Comparison of ENCODE assay signal across 18 cellular contexts in the genomic region with DNA sequence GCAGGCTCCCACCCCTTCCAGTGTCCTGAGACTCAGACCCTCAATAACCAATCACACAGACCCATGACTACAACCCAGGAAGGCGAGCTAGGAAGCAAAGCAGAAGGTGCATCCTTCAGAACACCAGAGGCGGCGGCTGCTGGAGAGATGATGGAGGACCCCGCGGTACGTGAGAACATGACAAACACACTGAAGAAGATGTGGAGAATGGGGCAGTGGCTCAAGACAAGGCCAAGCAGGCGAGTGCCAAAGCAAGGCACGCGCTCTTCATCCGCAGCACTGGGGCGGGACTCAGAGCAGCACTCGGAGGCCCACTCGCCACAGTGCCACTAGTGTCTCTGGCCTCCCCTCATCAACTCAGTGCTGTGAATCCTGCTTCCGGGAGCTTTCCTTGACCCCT. TPM values are rescaled to one million over a fixed set of nuclear protein-coding genes. Genes with fewer than 3 reads are reported as not detected.
DNase-seq lines count a peak whose midpoint lies in the region; ATAC-seq and TF ChIP-seq lines count a peak whose summit lies in the region.
"Had no signal": no experiment of that assay in that cellular context is flagged by ENCODE, and none has a peak within 500 bp of the region (broad histone marks: within the 10 kb centered on the region; RNA-seq: fewer than 3 reads in every experiment).

No MANE protein-coding gene starts in this region.

- no peak overlapping the region for H3K4me3 ChIP-seq in neuronal stem cell (ENCODE audit: low read length in 2 of 2)

- H3K9me3 ChIP-seq in neuronal stem cell (replicated peaks in 1 of 2; ENCODE audit: control insufficient read depth in 2 of 2, insufficient read depth in 1 of 2, low read depth in 1 of 2, low read length in 2 of 2): no peaks in the 10 kb centered on the region

- no peak overlapping the region for H3K4me3 Mint-ChIP-seq in activated naive CD4-positive, alpha-beta T cell treated with anti-CD3 and anti-CD28 coated beads, Interleukin-2, amount 50 U/mL, for 24 hours
- no peak overlapping the region for H3K4me3 Mint-ChIP-seq in effector memory CD8-positive, alpha-beta T cell

- H3K23ac ChIP-seq in neuronal stem cell (ENCODE audit: low read depth, low read length, poor library complexity): peak overlapping the region; percentile 43

- H3K4me1 Mint-ChIP-seq in activated naive CD4-positive, alpha-beta T cell treated with anti-CD3 and anti-CD28 coated beads, Interleukin-2, amount 50 U/mL, for 24 hours: peaks cover 5% of the 10 kb centered on the region
- H3K4me1 Mint-ChIP-seq in effector memory CD8-positive, alpha-beta T cell (ENCODE audit: low read depth in 2 of 2): peaks cover 0 to 4% of the 10 kb centered on the region in 2 donors
- H3K4me1 Mint-ChIP-seq: CD4-positive, alpha-beta memory T cell had no signal

- no peak overlapping the region for H2BK15ac ChIP-seq in neuronal stem cell (ENCODE audit: low read length)

- no peaks in the 10 kb centered on the region for H3K27me3 ChIP-seq in neuronal stem cell (ENCODE audit: control insufficient read depth in 3 of 3, insufficient read depth in 3 of 3, low read depth in 1 of 3, low read length in 3 of 3)

- POLR2A ChIA-PET in RWPE1 (lab: Yijun Ruan, JAX; ENCODE audit: low non-redundant PET): no interaction called here

- no peaks in the 10 kb centered on the region for H3K9me3 Mint-ChIP-seq in activated naive CD4-positive, alpha-beta T cell treated with anti-CD3 and anti-CD28 coated beads, Interleukin-2, amount 50 U/mL, for 24 hours
- no peaks in the 10 kb centered on the region for H3K9me3 Mint-ChIP-seq in effector memory CD8-positive, alpha-beta T cell
- H3K9me3 Mint-ChIP-seq: CD4-positive, alpha-beta memory T cell had no signal

- no peak overlapping the region for H2BK120ac ChIP-seq in neuronal stem cell (ENCODE audit: low read depth, low read length)

- no peak overlapping the region for H2BK12ac ChIP-seq in neuronal stem cell (ENCODE audit: low read length)

- H3K4me2 ChIP-seq in neuronal stem cell (ENCODE audit: insufficient read depth, low read length, poor library complexity, severe bottlenecking): no peak overlapping the region
- H3K4me2 ChIP-seq: KMS-11 had no signal

- H2BK5ac ChIP-seq in neuronal stem cell (ENCODE audit: low read length): peak overlapping the region; percentile 12

- H3K27ac Mint-ChIP-seq in activated naive CD4-positive, alpha-beta T cell treated with anti-CD3 and anti-CD28 coated beads, Interleukin-2, amount 50 U/mL, for 24 hours: peak overlapping the region; percentile 46
- H3K27ac Mint-ChIP-seq in effector memory CD8-positive, alpha-beta T cell: peak overlapping the region; percentile 22 to 74

- no peak overlapping the region for H4K91ac ChIP-seq in neuronal stem cell (ENCODE audit: low read depth, low read length, poor library complexity)

- peaks cover 19% of the 10 kb centered on the region for H3K36me3 Mint-ChIP-seq in activated naive CD4-positive, alpha-beta T cell treated with anti-CD3 and anti-CD28 coated beads, Interleukin-2, amount 50 U/mL, for 24 hours
- peaks cover 86% of the 10 kb centered on the region for H3K36me3 Mint-ChIP-seq in effector memory CD8-positive, alpha-beta T cell (ENCODE audit: insufficient read depth)

- no peak for DNase-seq in activated naive CD4-positive, alpha-beta T cell treated with anti-CD3 and anti-CD28 coated beads, Interleukin-2, amount 50 U/mL, for 16 hours
- DNase-seq in RWPE1 (ENCODE audit: low spot score) (no peak), neuronal stem cell (ENCODE audit: low spot score) (no peak), NCI-H2227 (lab: John Stamatoyannopoulos, UW; ENCODE audit: unreplicated experiment) (no peak), NCI-H446 (lab: John Stamatoyannopoulos, UW) (no peak)
- no peak for DNase-seq in effector memory CD8-positive, alpha-beta T cell
- DNase-seq: CD4-positive, alpha-beta memory T cell; DMS79 treated with DMSO at 0.1 percent for 48 hours; HCEC 1CT; MM.1S; NCI-H1105; NCI-H1694 treated with DMSO at 0.1 percent for 48 hours; NCI-H774; SHP77 treated with DMSO at 0.1 percent for 48 hours had no signal

- H2AK5ac ChIP-seq in neuronal stem cell (ENCODE audit: low read depth, low read length): no peak overlapping the region

- H3K9ac ChIP-seq in neuronal stem cell (ENCODE audit: low read depth, low read length, poor library complexity): peak overlapping the region; percentile 57
- H3K9ac ChIP-seq: KMS-11 had no signal

- H2AFZ ChIP-seq in neuronal stem cell (ENCODE audit: low read length): no peak overlapping the region

- peaks cover 48 to 94% of the 10 kb centered on the region in 2 donors for H3K36me3 ChIP-seq in neuronal stem cell (replicated peaks in 1 of 2; ENCODE audit: control insufficient read depth in 2 of 2, insufficient read depth in 2 of 2, low read length in 2 of 2)

- CTCF ChIA-PET in RWPE1 (lab: Yijun Ruan, JAX): no interaction called here

- peak overlapping the region; percentile 97 for H3K27ac ChIP-seq in RWPE1
- H3K27ac ChIP-seq in neuronal stem cell (replicated peaks; ENCODE audit: low read length): no peak overlapping the region
- H3K27ac ChIP-seq: KMS-11 had no signal

- H3K4me1 ChIP-seq in neuronal stem cell (ENCODE audit: control insufficient read depth in 2 of 2, insufficient read depth in 1 of 2, low read depth in 1 of 2, low read length in 2 of 2): no peaks in the 10 kb centered on the region

- no peaks in the 10 kb centered on the region for H3K79me1 ChIP-seq in neuronal stem cell (ENCODE audit: low read depth, low read length)

- no peak overlapping the region for H3K18ac ChIP-seq in neuronal stem cell (ENCODE audit: low read length)

- H3K4ac ChIP-seq in neuronal stem cell (ENCODE audit: low read length): no peak overlapping the region

- H3K27me3 Mint-ChIP-seq in activated naive CD4-positive, alpha-beta T cell treated with anti-CD3 and anti-CD28 coated beads, Interleukin-2, amount 50 U/mL, for 24 hours: no peaks in the 10 kb centered on the region
- no peaks in the 10 kb centered on the region for H3K27me3 Mint-ChIP-seq in effector memory CD8-positive, alpha-beta T cell
- H3K27me3 Mint-ChIP-seq: CD4-positive, alpha-beta memory T cell had no signal

- no peak for TF ChIP-seq CTCF in RWPE1 (conservative IDR thresholded peaks at IDR 0.05; ENCODE audit: low read depth)

- ATAC-seq in effector memory CD8-positive, alpha-beta T cell (replicated peaks): no peak
- no peak for ATAC-seq in HG03378 (IDR thresholded peaks at IDR 0.05; ENCODE audit: unreplicated experiment)
- ATAC-seq: Panc1 had no signal

- no peak overlapping the region for H3K14ac ChIP-seq in neuronal stem cell (ENCODE audit: low read length)

- peak overlapping the region; percentile 82 for H4K8ac ChIP-seq in neuronal stem cell (ENCODE audit: low read depth, low read length)

- WGBS in neuronal stem cell (ENCODE audit: extremely low coverage in 2 of 2, insufficient read length in 2 of 2, insufficient replicate concordance in 1 of 2), 2 donors: no CpG with 5 or more reads among the region's 14 CpGs

RNA-seq across cellular contexts. Expression of a gene that starts 13.7 kb away (rescaled TPM):
- 0.43 TPM for polyA plus RNA-seq in neuronal stem cell (2013, experiment 1 of 2)
- polyA plus RNA-seq in neuronal stem cell (2013, experiment 2 of 2): 0.37 TPM
- polyA plus RNA-seq: CD4-positive, alpha-beta memory T cell had no signal

RNA-seq across cellular contexts. Expression of a gene that starts 31.1 kb away (rescaled TPM):
- 21.1 TPM for polyA plus RNA-seq in neuronal stem cell (2013, experiment 1 of 2)
- 19.3 TPM for polyA plus RNA-seq in neuronal stem cell (2013, experiment 2 of 2)

RNA-seq across cellular contexts. Expression of a gene that starts 34.0 kb away (rescaled TPM):
- polyA plus RNA-seq in neuronal stem cell (2013, experiment 1 of 2): 0.06 TPM
- polyA plus RNA-seq in neuronal stem cell (2013, experiment 2 of 2): 0.07 TPM
- polyA plus RNA-seq: CD4-positive, alpha-beta memory T cell had no signal
